ENCODE assay signal across 8 cellular contexts in the genomic region with DNA sequence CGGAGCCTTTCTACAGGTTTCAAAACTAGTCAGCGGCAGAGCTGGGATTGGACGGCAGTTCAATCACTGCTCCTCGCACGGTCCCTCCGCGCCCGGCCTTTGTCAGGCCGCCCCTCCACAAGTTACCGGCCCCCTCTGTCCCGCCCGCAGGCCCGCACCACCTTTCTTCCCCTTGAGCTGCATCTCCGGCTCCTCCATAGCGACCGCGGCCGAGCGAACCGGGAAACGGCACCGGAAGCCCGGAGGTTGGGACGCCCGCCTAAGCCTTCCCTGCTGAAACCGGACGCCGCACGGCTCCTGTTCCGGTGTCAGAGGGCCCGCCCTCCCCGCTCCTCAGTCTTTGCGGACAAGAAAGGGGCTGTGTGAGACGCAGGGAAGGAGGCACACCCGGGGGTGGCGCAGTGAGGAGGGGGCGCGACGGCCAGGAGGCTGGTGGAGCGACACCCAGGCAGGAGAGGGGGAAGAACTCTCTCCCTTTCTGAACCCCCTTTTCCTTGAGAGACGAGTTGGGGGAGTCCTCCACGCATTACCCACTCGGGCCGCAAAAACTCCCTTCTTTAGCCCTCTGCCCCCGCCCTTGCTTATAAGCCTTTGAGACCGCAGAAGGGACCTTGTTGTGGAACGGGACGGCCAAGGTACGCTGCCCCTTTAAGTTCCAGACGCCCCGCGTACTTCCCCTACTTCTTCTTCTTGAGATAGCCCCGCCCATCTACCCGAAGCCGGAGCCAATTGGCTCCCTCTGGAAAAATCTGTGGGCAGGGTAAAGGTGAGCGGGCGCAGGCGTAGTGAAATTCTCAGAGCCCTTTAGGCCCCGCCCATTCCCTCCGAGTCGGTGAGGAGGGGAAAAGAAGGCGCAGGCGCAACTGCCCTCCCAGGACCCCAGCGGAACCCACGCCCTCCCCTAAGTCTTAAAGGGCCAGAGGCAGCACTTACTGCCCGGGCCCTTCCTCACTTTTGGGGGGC. TPM values are rescaled to one million over a fixed set of nuclear protein-coding genes. Genes with fewer than 3 reads are reported as not detected.
DNase-seq lines count a peak whose midpoint lies in the region; ATAC-seq, FAIRE-seq and TF ChIP-seq lines count a peak whose summit lies in the region.

BORCS8 (minus strand) TSS at position 233 of the 963 bp plus-strand sequence; CDS start at position 198, 35 bp downstream.
A gene with protein sequence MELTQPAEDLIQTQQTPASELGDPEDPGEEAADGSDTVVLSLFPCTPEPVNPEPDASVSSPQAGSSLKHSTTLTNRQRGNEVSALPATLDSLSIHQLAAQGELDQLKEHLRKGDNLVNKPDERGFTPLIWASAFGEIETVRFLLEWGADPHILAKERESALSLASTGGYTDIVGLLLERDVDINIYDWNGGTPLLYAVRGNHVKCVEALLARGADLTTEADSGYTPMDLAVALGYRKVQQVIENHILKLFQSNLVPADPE (plus strand): TSS at position 339 of the 963 bp plus-strand sequence. CDS start 1,689 bp downstream, outside the sequence.

- TF ChIP-seq CTCF in OCI-LY3 (IDR thresholded peaks at IDR 0.05; ENCODE audit: low read depth, low read length) = no peak

- peak within 1 kb of the TSS; percentile 93 for H3K4me2 ChIP-seq in OCI-LY3 (ENCODE audit: low read length)

- WGBS in mesodermal cell (ENCODE audit: insufficient coverage in 2 of 2), 2 experiments = 0% methylated on average over 43 to 45 of the region's 66 CpGs

- H3K79me2 ChIP-seq in OCI-LY3 (ENCODE audit: low read length) = peaks cover 54% of the 10 kb centered on the region

- peak; percentile 96 for DNase-seq in D341Med (ENCODE audit: low spot score)
- peak; percentile 99 for DNase-seq in HuH-7 (ENCODE audit: low spot score)
- DNase-seq in activated CD8-positive, alpha-beta memory T cell treated with anti-CD3 and anti-CD28 coated beads, Interleukin-2, amount 50 U/mL, for 48 hours = peak; percentile 98
- DNase-seq in stimulated activated CD8-positive, alpha-beta memory T cell treated with anti-CD3 and anti-CD28 coated beads, Interleukin-15, amount 100 ng/mL, for 4 hours (ENCODE audit: low read depth in 2 of 2) = peak; percentile 97 to 99

- H3K9ac ChIP-seq in OCI-LY3 (ENCODE audit: low read length) = peak within 1 kb of the TSS; percentile 100

- peak; percentile 72 for ATAC-seq in GM21515 (IDR thresholded peaks at IDR 0.05; ENCODE audit: unreplicated experiment)

- H3K4me3 ChIP-seq in OCI-LY3 (ENCODE audit: low read length) (peak within 1 kb of the TSS; percentile 94), mesodermal cell (ENCODE audit: extremely low read depth, insufficient read depth, low read length, poor library complexity, severe bottlenecking) (peak within 1 kb of the TSS; percentile 86)

- peak within 1 kb of the TSS; percentile 95 for H2AFZ ChIP-seq in OCI-LY3 (ENCODE audit: low read depth, low read length)

- no peaks in the 10 kb centered on the region for H3K9me3 ChIP-seq in OCI-LY3 (ENCODE audit: insufficient read depth, low read length)
- H3K9me3 ChIP-seq in mesodermal cell (ENCODE audit: control insufficient read depth, low read length) = no peaks in the 10 kb centered on the region

- peak within 1 kb of the TSS; percentile 96 for H3K27ac ChIP-seq in OCI-LY3 (ENCODE audit: low read length)
- peak within 1 kb of the TSS; percentile 92 for H3K27ac ChIP-seq in mesodermal cell (ENCODE audit: low read depth, low read length, severe bottlenecking)

- peaks cover 25% of the 10 kb centered on the region for H3K36me3 ChIP-seq in OCI-LY3 (replicated peaks; ENCODE audit: low read depth, low read length)
- H3K36me3 ChIP-seq in mesodermal cell (ENCODE audit: control insufficient read depth, insufficient read depth, low read length) = peaks cover 33% of the 10 kb centered on the region

- no peaks in the 10 kb centered on the region for H4K20me1 ChIP-seq in OCI-LY3 (ENCODE audit: insufficient read depth, low read length)

- no peaks in the 10 kb centered on the region for H3K27me3 ChIP-seq in OCI-LY3 (ENCODE audit: low read depth, low read length)

- H3K4me1 ChIP-seq in OCI-LY3 (ENCODE audit: low read length) (peaks cover 14% of the 10 kb centered on the region), mesodermal cell (ENCODE audit: control insufficient read depth, insufficient read depth, low read length, poor library complexity, severe bottlenecking) (peaks cover 6% of the 10 kb centered on the region)

- FAIRE-seq in endometrium (lab: Jason Lieb, UNC) = peak; percentile 99

RNA-seq across cellular contexts. Expression of gene BORCS8, which starts in this region (rescaled TPM):
- polyA plus RNA-seq in mesodermal cell (2013, experiment 1 of 2) = 15.7 TPM
- 16.6 TPM for polyA plus RNA-seq in mesodermal cell (2013, experiment 2 of 2)

RNA-seq across cellular contexts. Expression of the second gene that starts in this region (rescaled TPM):
- 69.3 TPM for polyA plus RNA-seq in mesodermal cell (2013, experiment 1 of 2)
- 63.1 TPM for polyA plus RNA-seq in mesodermal cell (2013, experiment 2 of 2)

Comparison
In these comparisons a context has a peak if more than half of its experiments do, and no peak if none do; other contexts are left out.
1. Peak in every context shown above with its lines: DNase-seq, ATAC-seq, H3K4me3 ChIP-seq and H3K27ac ChIP-seq.